16 cellular contexts compared by ENCODE assay signal in genomic region chr10:119176166-119176565, GRCh38. TPM values are rescaled to one million over a fixed set of nuclear protein-coding genes. Genes with fewer than 3 reads are reported as not detected.
DNase-seq lines count a peak whose midpoint lies in the region; ATAC-seq and TF ChIP-seq lines count a peak whose summit lies in the region.
"Had no signal": no experiment of that assay in that cellular context is flagged by ENCODE, and none has a peak within 500 bp of the region (broad histone marks: within the 10 kb centered on the region; RNA-seq: fewer than 3 reads in every experiment).

No MANE protein-coding gene starts in this region.

- H3K4me3 ChIP-seq in CD4-positive, alpha-beta memory T cell (ENCODE audit: low read length in 2 of 2) = no peak overlapping the region
- H3K4me3 ChIP-seq in Loucy (ENCODE audit: low read length, poor library complexity, severe bottlenecking) = peak overlapping the region; percentile 76
- H3K4me3 ChIP-seq: ovary, thoracic aorta had no signal

- no peak overlapping the region for H2AFZ ChIP-seq in Loucy (ENCODE audit: low read length)

- H3K27ac ChIP-seq in CD4-positive, alpha-beta memory T cell (ENCODE audit: low read depth, low read length) = no peak overlapping the region
- H3K27ac ChIP-seq: ovary, thoracic aorta had no signal

- no peaks in the 10 kb centered on the region for H3F3A ChIP-seq in Loucy (ENCODE audit: low read depth)

- POLR2A ChIA-PET in CD4-positive, alpha-beta memory T cell (lab: Charles Lee; ENCODE audit: partially characterized antibody) = interaction anchor here (1.1 to 1.9 kb wide), 3 partner anchors 8 to 31 kb away, joined by 4 to 9 read pairs (median 5); partner anchors contain the start of genes GRK5 and SFXN4

- peaks cover 22% of the 10 kb centered on the region for H3K36me3 ChIP-seq in CD4-positive, alpha-beta memory T cell (ENCODE audit: insufficient read depth, low read length)
- peaks cover 25% of the 10 kb centered on the region for H3K36me3 ChIP-seq in Loucy (ENCODE audit: insufficient read depth, low read length)
- H3K36me3 ChIP-seq: ovary had no signal

- H3K9me3 Mint-ChIP-seq in CD4-positive, alpha-beta memory T cell = no peaks in the 10 kb centered on the region
- H3K9me3 Mint-ChIP-seq in activated naive CD8-positive, alpha-beta T cell treated with anti-CD3 and anti-CD28 coated beads, Interleukin-2, amount 50 U/mL, for 24 hours = no peaks in the 10 kb centered on the region
- no peaks in the 10 kb centered on the region for H3K9me3 Mint-ChIP-seq in natural killer cell
- H3K9me3 Mint-ChIP-seq: central memory CD8-positive, alpha-beta T cell had no signal

- H3K4me2 ChIP-seq in Loucy (ENCODE audit: low read depth, low read length, poor library complexity, severe bottlenecking) = peak overlapping the region; percentile 96

- H3K9me2 ChIP-seq in Loucy (replicated peaks; ENCODE audit: low read depth, low read length) = no peaks in the 10 kb centered on the region

- intact Hi-C loops in CD4-positive, alpha-beta memory T cell (cut with micrococcal nuclease) = loop anchor here (5.0 kb wide), 2 partner anchors 44 to 144 kb away; no protein-coding TSS in a partner anchor
- intact Hi-C loops in natural killer cell (cut with micrococcal nuclease) = loop anchor here (5.0 kb wide), 1 partner anchor 94 kb away; the partner anchor contains the start of gene EIF3A
- intact Hi-C loops in Right ventricle myocardium inferior (cut with DNase I) = loop anchor here (10.0 kb wide), 1 partner anchor 409 kb away; no protein-coding TSS in a partner anchor

- H3K36me3 Mint-ChIP-seq in CD4-positive, alpha-beta memory T cell = peaks cover 16 to 48% of the 10 kb centered on the region in 2 donors
- peaks cover 43% of the 10 kb centered on the region for H3K36me3 Mint-ChIP-seq in activated naive CD8-positive, alpha-beta T cell treated with anti-CD3 and anti-CD28 coated beads, Interleukin-2, amount 50 U/mL, for 24 hours (ENCODE audit: low read depth)
- no peaks in the 10 kb centered on the region for H3K36me3 Mint-ChIP-seq in natural killer cell

- ATAC-seq in activated naive CD8-positive, alpha-beta T cell treated with anti-CD3 and anti-CD28 coated beads, Interleukin-2, amount 50 U/mL, for 24 hours = no peak
- ATAC-seq in natural killer cell (no peak), GM18867 (IDR thresholded peaks at IDR 0.05; ENCODE audit: unreplicated experiment) (no peak), Right ventricle myocardium inferior (no peak)
- ATAC-seq: HCT116 had no signal

- H3K9me3 ChIP-seq in CD4-positive, alpha-beta memory T cell (ENCODE audit: control insufficient read depth in 1 of 2, low read length in 2 of 2) = no peaks in the 10 kb centered on the region
- H3K9me3 ChIP-seq in Loucy (ENCODE audit: insufficient read depth, low read depth, low read length) = no peaks in the 10 kb centered on the region
- H3K9me3 ChIP-seq: ovary, thoracic aorta had no signal

- H3K27me3 ChIP-seq in CD4-positive, alpha-beta memory T cell (ENCODE audit: insufficient read depth, low read length) = no peaks in the 10 kb centered on the region
- H3K27me3 ChIP-seq in Loucy (ENCODE audit: insufficient read depth, low read length, poor library complexity, severe bottlenecking) = no peaks in the 10 kb centered on the region
- H3K27me3 ChIP-seq: ovary had no signal

- no peaks in the 10 kb centered on the region for H3K27me3 Mint-ChIP-seq in CD4-positive, alpha-beta memory T cell
- no peaks in the 10 kb centered on the region for H3K27me3 Mint-ChIP-seq in activated naive CD8-positive, alpha-beta T cell treated with anti-CD3 and anti-CD28 coated beads, Interleukin-2, amount 50 U/mL, for 24 hours
- no peaks in the 10 kb centered on the region for H3K27me3 Mint-ChIP-seq in natural killer cell (ENCODE audit: low read depth in 2 of 2)
- H3K27me3 Mint-ChIP-seq: central memory CD8-positive, alpha-beta T cell had no signal

- H4K20me1 ChIP-seq in Loucy (ENCODE audit: insufficient read depth, low read length, poor library complexity, severe bottlenecking) = peaks cover 41% of the 10 kb centered on the region

- H3K79me2 ChIP-seq in Loucy (ENCODE audit: insufficient read depth, low read length) = peaks cover 60% of the 10 kb centered on the region

- H3K27ac Mint-ChIP-seq in CD4-positive, alpha-beta memory T cell = peak overlapping the region in 6 of 7 donors; percentile 48 to 98 (median 74)
- peak overlapping the region; percentile 69 for H3K27ac Mint-ChIP-seq in activated naive CD8-positive, alpha-beta T cell treated with anti-CD3 and anti-CD28 coated beads, Interleukin-2, amount 50 U/mL, for 24 hours
- no peak overlapping the region for H3K27ac Mint-ChIP-seq in natural killer cell

- CTCF ChIA-PET in CD4-positive, alpha-beta memory T cell (lab: Charles Lee; ENCODE audit: partially characterized antibody) = interaction anchor here (0.7 to 1.3 kb wide), 2 partner anchors 9 to 12 kb away, joined by 3 read pairs; no protein-coding TSS in a partner anchor

- no peak for DNase-seq in CD4-positive, alpha-beta memory T cell
- no peak for DNase-seq in activated naive CD8-positive, alpha-beta T cell treated with anti-CD3 and anti-CD28 coated beads, Interleukin-2, amount 50 U/mL, for 24 hours
- DNase-seq in natural killer cell (no peak), NCI-H187 treated with DMSO at 0.1 percent for 48 hours (lab: John Stamatoyannopoulos, UW) (no peak), 8988T (no peak), Right ventricle myocardium inferior (ENCODE audit: missing footprints) (no peak)
- DNase-seq: activated CD8-positive, alpha-beta memory T cell treated with anti-CD3 and anti-CD28 coated beads, Interleukin-2, amount 50 U/mL, for 4 hours; COR-L47; NCI-H1092 treated with DMSO at 0.1 percent for 48 hours; NCI-H774; ovary had no signal

- H3K9ac ChIP-seq in Loucy (ENCODE audit: low read depth, low read length, poor library complexity, severe bottlenecking) = peak overlapping the region; percentile 81

- TF ChIP-seq CTCF in Loucy (conservative IDR thresholded peaks at IDR 0.05; ENCODE audit: low read length) = no peak
- no peak for TF ChIP-seq CTCF in natural killer cell (IDR thresholded peaks at IDR 0.05)

- H3K4me1 Mint-ChIP-seq in CD4-positive, alpha-beta memory T cell = peaks cover 16 to 51% (median 35%) of the 10 kb centered on the region in 4 donors
- peaks cover 43% of the 10 kb centered on the region for H3K4me1 Mint-ChIP-seq in activated naive CD8-positive, alpha-beta T cell treated with anti-CD3 and anti-CD28 coated beads, Interleukin-2, amount 50 U/mL, for 24 hours
- peaks cover 6 to 13% of the 10 kb centered on the region in 2 donors for H3K4me1 Mint-ChIP-seq in natural killer cell

- H3K4me3 Mint-ChIP-seq in CD4-positive, alpha-beta memory T cell = peak overlapping the region in 5 of 8 donors; percentile 38 to 99 (median 65)
- peak overlapping the region; percentile 99 for H3K4me3 Mint-ChIP-seq in activated naive CD8-positive, alpha-beta T cell treated with anti-CD3 and anti-CD28 coated beads, Interleukin-2, amount 50 U/mL, for 24 hours
- H3K4me3 Mint-ChIP-seq in natural killer cell = peak overlapping the region; percentile 42

- peaks cover 44% of the 10 kb centered on the region for H3K4me1 ChIP-seq in CD4-positive, alpha-beta memory T cell (ENCODE audit: insufficient read depth, low read length)
- H3K4me1 ChIP-seq in Loucy (ENCODE audit: insufficient read depth, low read length, poor library complexity, severe bottlenecking) = peaks cover 44% of the 10 kb centered on the region

RNA-seq across cellular contexts. Expression of gene PRDX3, which starts 2.4 kb away (rescaled TPM):
- total RNA-seq in CD4-positive, alpha-beta memory T cell = 10 to 100 TPM; 34.3 to 38.2 TPM
- 100 to 1,000 TPM; 125 to 127 TPM for polyA plus RNA-seq in CD4-positive, alpha-beta memory T cell
- total RNA-seq in natural killer cell (10 to 100 TPM; 12.5 to 17.4 (median 15.3) TPM), Right ventricle myocardium inferior (285 TPM)

RNA-seq across cellular contexts. Expression of gene SFXN4, which starts 10.7 kb away (rescaled TPM):
- total RNA-seq in CD4-positive, alpha-beta memory T cell = 10 to 100 TPM; 17.2 to 18.5 TPM
- 10 to 100 TPM; 13.9 to 14.0 TPM for polyA plus RNA-seq in CD4-positive, alpha-beta memory T cell
- total RNA-seq in natural killer cell (10 to 100 TPM in 1 of 3 donors, 1 to 10 TPM in 2; 5.5 to 13.7 (median 8.1) TPM), Right ventricle myocardium inferior (42.0 TPM)

RNA-seq across cellular contexts. Expression of gene GRK5, which starts 31.2 kb away (rescaled TPM):
- total RNA-seq in CD4-positive, alpha-beta memory T cell = 10 to 100 TPM; 26.7 to 27.9 TPM
- polyA plus RNA-seq in CD4-positive, alpha-beta memory T cell = 10 to 100 TPM in 1 of 2 donors, 1 to 10 TPM in 1; 7.6 to 10.6 TPM
- total RNA-seq in natural killer cell = 10 to 100 TPM; 37.6 to 54.3 (median 47.9) TPM
- total RNA-seq in Right ventricle myocardium inferior = 48.6 TPM

Comparison
In these comparisons a context has a peak if more than half of its experiments do, and no peak if none do; other contexts are left out.
1. H3K27ac Mint-ChIP-seq: peak in CD4-positive, alpha-beta memory T cell (6 of 7) and activated naive CD8-positive, alpha-beta T cell treated with anti-CD3 and anti-CD28 coated beads, Interleukin-2, amount 50 U/mL, for 24 hours (single experiment); none in natural killer cell (0 of 2).
2. H3K4me3 Mint-ChIP-seq: peak in every context shown above with its lines; median percentile 99 in activated naive CD8-positive, alpha-beta T cell treated with anti-CD3 and anti-CD28 coated beads, Interleukin-2, amount 50 U/mL, for 24 hours; 65 in CD4-positive, alpha-beta memory T cell; 42 in natural killer cell.